In the genomic region with DNA sequence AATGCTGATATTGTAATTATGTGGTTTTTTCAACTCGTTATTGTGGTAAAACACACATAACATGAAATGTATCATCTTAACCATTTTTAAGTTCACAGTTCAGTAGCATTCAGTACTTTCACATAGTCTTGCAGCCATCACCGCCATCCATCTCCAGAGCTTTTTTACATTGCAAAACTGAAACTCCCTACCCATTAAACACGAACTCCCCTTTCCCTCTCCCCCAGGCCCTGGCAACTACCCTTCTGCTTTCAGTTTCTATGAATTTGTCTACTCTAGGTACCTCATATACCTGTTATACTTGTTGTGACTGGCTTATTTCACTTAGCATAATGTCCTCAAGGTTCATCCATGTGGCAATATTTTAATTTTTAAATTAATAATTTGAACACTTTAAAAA, we compare ENCODE assay signal across 15 cellular contexts.
DNase-seq lines count a peak whose midpoint lies in the region; ATAC-seq and TF ChIP-seq lines count a peak whose summit lies in the region.
"Had no signal": no experiment of that assay in that cellular context is flagged by ENCODE, and none has a peak within 500 bp of the region (broad histone marks: within the 10 kb centered on the region; RNA-seq: fewer than 3 reads in every experiment).

No MANE protein-coding gene starts in this region.

- no peak overlapping the region for H3K27ac Mint-ChIP-seq in CD14-positive monocyte
- H3K27ac Mint-ChIP-seq: progenitor cell of endocrine pancreas had no signal

- no peak for DNase-seq in DMS153 treated with DMSO at 0.1 percent for 48 hours (lab: John Stamatoyannopoulos, UW; ENCODE audit: unreplicated experiment)
- no peak for DNase-seq in COLO829 (ENCODE audit: low spot score)
- no peak for DNase-seq in activated effector memory CD4-positive, alpha-beta T cell treated with anti-CD3 and anti-CD28 coated beads, Interleukin-2, amount 50 U/mL, for 16 hours
- no peak for DNase-seq in CD14-positive monocyte (ENCODE audit: low spot score)
- DNase-seq: hypothalamus, mesenchymal stem cell, Right ventricle myocardium superior had no signal

- TF ChIP-seq CTCF in OCI-LY3 (IDR thresholded peaks at IDR 0.05; ENCODE audit: low read depth, low read length) (no peak), CD14-positive monocyte (IDR thresholded peaks at IDR 0.05) (no peak)

- H3K36me3 Mint-ChIP-seq in CD14-positive monocyte = peaks cover 52 to 59% of the 10 kb centered on the region in 2 donors

- H3K9me3 Mint-ChIP-seq in CD14-positive monocyte = peaks cover 0 to 3% (median 2%) of the 10 kb centered on the region in 7 donors

- peaks cover 0 to 3% (median 0%) of the 10 kb centered on the region in 3 donors for H3K27me3 Mint-ChIP-seq in CD14-positive monocyte (ENCODE audit: low read depth in 3 of 3)
- H3K27me3 Mint-ChIP-seq: progenitor cell of endocrine pancreas had no signal

- ATAC-seq in GM18909 (IDR thresholded peaks at IDR 0.05; ENCODE audit: poor library complexity, unreplicated experiment) = peak; percentile 96
- ATAC-seq in GM21717 (IDR thresholded peaks at IDR 0.05; ENCODE audit: unreplicated experiment) = peak; percentile 97
- ATAC-seq in HG03095 (IDR thresholded peaks at IDR 0.05; ENCODE audit: unreplicated experiment) = peak; percentile 80

- H3K4me1 Mint-ChIP-seq in CD14-positive monocyte = no peaks in the 10 kb centered on the region

- H2AFZ ChIP-seq in OCI-LY3 (ENCODE audit: low read depth, low read length) = no peak overlapping the region

- H3K9me3 ChIP-seq in OCI-LY3 (ENCODE audit: insufficient read depth, low read length) = no peaks in the 10 kb centered on the region
- H3K9me3 ChIP-seq: thoracic aorta had no signal

- H3K4me3 ChIP-seq in OCI-LY3 (ENCODE audit: low read length) = peak overlapping the region; percentile 46; the same call in 1 of the 2 replicates
- H3K4me3 ChIP-seq: thoracic aorta had no signal

- H3K36me3 ChIP-seq in OCI-LY3 (replicated peaks; ENCODE audit: low read depth, low read length) = peaks cover 20% of the 10 kb centered on the region
- H3K36me3 ChIP-seq: thoracic aorta had no signal

- peak overlapping the region; percentile 59 for H3K4me2 ChIP-seq in OCI-LY3 (ENCODE audit: low read length)

- no peak overlapping the region for H3K4me3 Mint-ChIP-seq in CD14-positive monocyte

- H4K20me1 ChIP-seq in OCI-LY3 (ENCODE audit: insufficient read depth, low read length) = 0 out of 2 replicates have a peak, but pooled peaks cover 3% of the 10 kb centered on the region

- peak overlapping the region; percentile 45; the same call in 1 of the 2 replicates for H3K27ac ChIP-seq in OCI-LY3 (ENCODE audit: low read length)
- H3K27ac ChIP-seq: C4-2B, thoracic aorta, VCaP had no signal

- H3K79me2 ChIP-seq in OCI-LY3 (ENCODE audit: low read length) = no peaks in the 10 kb centered on the region

- H3K27me3 ChIP-seq in OCI-LY3 (ENCODE audit: low read depth, low read length) = no peaks in the 10 kb centered on the region

- intact Hi-C loops in CD14-positive monocyte (cut with micrococcal nuclease) = no loop called here

- H3K4me1 ChIP-seq in OCI-LY3 (ENCODE audit: low read length) = peaks cover 23% of the 10 kb centered on the region

- no peak overlapping the region for H3K9ac ChIP-seq in OCI-LY3 (ENCODE audit: low read length)
